28 cellular contexts compared by ENCODE assay signal in genomic region chr4:163256680-163257343, GRCh38.
A peak's percentile ranks its signal among the peaks of the same experiment; 100 is the strongest.
DNase-seq lines count a peak whose midpoint lies in the region; ATAC-seq, FAIRE-seq and TF ChIP-seq lines count a peak whose summit lies in the region.
"Had no signal": no experiment of that assay in that cellular context is flagged by ENCODE, and none has a peak within 500 bp of the region (broad histone marks: within the 10 kb centered on the region; RNA-seq: fewer than 3 reads in every experiment).

No MANE protein-coding gene starts in this region.

- POLR2A ChIA-PET in HepG2 (lab: Yijun Ruan, JAX): no interaction called here

- no peak for FAIRE-seq in HepG2 (lab: Jason Lieb, UNC)
- FAIRE-seq: A204.1, D721Med, GM12878, HTR-8/SVneo had no signal

- H3K27ac ChIP-seq in HepG2 (ENCODE audit: extremely low read length, insufficient read depth, low read length) (no peak overlapping the region), right lobe of liver (no peak overlapping the region), lung (ENCODE audit: low read depth in 1 of 2, low read length in 1 of 2) (no peak overlapping the region)
- H3K27ac ChIP-seq: BLaER1 treated with 17β-estradiol and CSF1 and Interleukin-3, amounts not matched to agents 10 nM and 100 nM had no signal

- TF ChIP-seq CTCF in HepG2 (CRISPR knock-in tag; IDR thresholded peaks at IDR 0.05) (no peak), right lobe of liver (IDR thresholded peaks at IDR 0.05) (no peak), lung (IDR thresholded peaks at IDR 0.05; ENCODE audit: control extremely low read depth, extremely low read depth) (no peak)

- H4K20me1 ChIP-seq in HepG2 (ENCODE audit: insufficient read depth, low read length): no peaks in the 10 kb centered on the region
- H4K20me1 ChIP-seq: BLaER1 treated with 17β-estradiol and CSF1 and Interleukin-3, amounts not matched to agents 10 nM and 100 nM had no signal

- H3K9me3 ChIP-seq in HepG2 (ENCODE audit: low read length) (no peaks in the 10 kb centered on the region), right lobe of liver (no peaks in the 10 kb centered on the region), lung (ENCODE audit: control insufficient read depth in 2 of 2, insufficient read depth in 1 of 2, low read length in 1 of 2) (peaks cover 0 to 6% of the 10 kb centered on the region in 2 donors)
- H3K9me3 ChIP-seq: MG63 had no signal

- H3K27me3 ChIP-seq in HepG2 (ENCODE audit: control insufficient read depth in 1 of 2, insufficient read depth in 2 of 2, low read length in 2 of 2) (no peaks in the 10 kb centered on the region), right lobe of liver (no peaks in the 10 kb centered on the region), lung (ENCODE audit: control insufficient read depth, insufficient read depth) (no peaks in the 10 kb centered on the region)
- H3K27me3 ChIP-seq: BLaER1 treated with 17β-estradiol and CSF1 and Interleukin-3, amounts not matched to agents 10 nM and 100 nM had no signal

- no TSS peak for BruUV-seq in HepG2 (replicated peaks; lab: Mats Ljungman, UMichigan)

- CTCF ChIA-PET in HepG2 (lab: Yijun Ruan, JAX; ENCODE audit: low intra/inter-chr PET ratio, low total read pairs): no interaction called here

- WGBS in HepG2 (ENCODE audit: low lambda C conversion rate): 0% methylated on average over 2 of the region's 3 CpGs
- 36% methylated on average over 2 of the region's 3 CpGs for WGBS in right lobe of liver (ENCODE audit: insufficient coverage, low coverage, low lambda C conversion rate, missing lambda C conversion rate)
- 66 to 68% methylated on average over 3 of the region's 3 CpGs for WGBS in lung, 2 donors

- TF ChIP-seq POLR2A in HepG2 (IDR thresholded peaks at IDR 0.05; ENCODE audit: insufficient read depth in 1 of 2, low read depth in 2 of 2, low read length in 2 of 2) (no peak), right lobe of liver (IDR thresholded peaks at IDR 0.05) (no peak)

- H3K4me3 ChIP-seq in HepG2 (replicated peaks in 1 of 3; ENCODE audit: insufficient read depth in 1 of 3, low read depth in 2 of 3, low read length in 3 of 3): no peak overlapping the region
- H3K4me3 ChIP-seq in right lobe of liver: no peak overlapping the region
- no peak overlapping the region for H3K4me3 ChIP-seq in lung
- H3K4me3 ChIP-seq: BLaER1 treated with 17β-estradiol and CSF1 and Interleukin-3, amounts not matched to agents 10 nM and 100 nM; GM12878; MG63 had no signal

- ATAC-seq in HepG2 (no peak), right lobe of liver (no peak), lung (ENCODE audit: insufficient read depth, low FRiP score) (no peak), GM21360 (IDR thresholded peaks at IDR 0.05; ENCODE audit: unreplicated experiment) (no peak), GM21717 (IDR thresholded peaks at IDR 0.05; ENCODE audit: unreplicated experiment) (no peak)
- ATAC-seq: GM12878, PC-3, Right ventricle myocardium inferior, T-cell had no signal

- DNase-seq in HepG2 (ENCODE audit: low spot score) (peak; percentile 3), right lobe of liver (no peak), RPMI8226 (peak; percentile 89), lung (ENCODE audit: low spot score) (peak; percentile 41)
- DNase-seq in stimulated activated CD4-positive, alpha-beta T cell treated with anti-CD3 and anti-CD28 coated beads, Interleukin-1b, Interleukin-23, amount 100 ng/mL, for 48 hours: no peak
- DNase-seq: AML-193; CD4-positive, alpha-beta T cell; EL; GDM1; H9; KBM-7; MG63; NCI-H1417 treated with DMSO at 0.1 percent for 48 hours; NCI-H1694 treated with DMSO at 0.1 percent for 48 hours; NCI-H2227 treated with DMSO at 0.1 percent for 48 hours; NCI-H510A; NCI-H774; NK-92 treated with Interleukin-12 subunit alpha and Interleukin-12 subunit beta, amount 100 ng/mL, for 24 hours; PC-3; T-cell had no signal

- H3K36me3 ChIP-seq in HepG2 (replicated peaks in 1 of 2; ENCODE audit: control insufficient read depth in 1 of 2, insufficient read depth in 2 of 2, low read length in 2 of 2) (no peaks in the 10 kb centered on the region), right lobe of liver (no peaks in the 10 kb centered on the region), lung (ENCODE audit: control insufficient read depth in 2 of 2, insufficient read depth in 2 of 2, low read length in 2 of 2) (no peaks in the 10 kb centered on the region)
- H3K36me3 ChIP-seq: BLaER1 treated with 17β-estradiol and CSF1 and Interleukin-3, amounts not matched to agents 10 nM and 100 nM; MG63 had no signal

- TF ChIP-seq RAD21 in HepG2 (CRISPR knock-in tag; IDR thresholded peaks at IDR 0.05): no peak

- H3K4me2 ChIP-seq in HepG2 (ENCODE audit: low read depth, low read length): no peak overlapping the region
- H3K4me2 ChIP-seq: BLaER1 treated with 17β-estradiol and CSF1 and Interleukin-3, amounts not matched to agents 10 nM and 100 nM had no signal

- TF ChIP-seq EP300 in HepG2 (IDR thresholded peaks at IDR 0.05; ENCODE audit: low read depth in 2 of 2, low read length in 2 of 2) (no peak), HepG2 (CRISPR knock-in tag; IDR thresholded peaks at IDR 0.05; ENCODE audit: borderline replicate concordance) (no peak)

- no peak overlapping the region for H3K9ac ChIP-seq in HepG2 (ENCODE audit: insufficient read depth, low read depth, low read length)
- H3K9ac ChIP-seq: BLaER1 treated with 17β-estradiol and CSF1 and Interleukin-3, amounts not matched to agents 10 nM and 100 nM had no signal

- intact Hi-C loops in HepG2 (cut with micrococcal nuclease; ENCODE audit: unreplicated experiment): no loop called here
- intact Hi-C loops in right lobe of liver (cut with DNase I): no loop called here

- H3K4me1 ChIP-seq in HepG2 (ENCODE audit: insufficient read depth, low read length): no peaks in the 10 kb centered on the region
- no peaks in the 10 kb centered on the region for H3K4me1 ChIP-seq in right lobe of liver
- H3K4me1 ChIP-seq in lung (ENCODE audit: control insufficient read depth in 2 of 2, insufficient read depth in 2 of 2, low read length in 2 of 2): no peaks in the 10 kb centered on the region
- H3K4me1 ChIP-seq: BLaER1 treated with 17β-estradiol and CSF1 and Interleukin-3, amounts not matched to agents 10 nM and 100 nM had no signal

- no peaks in the 10 kb centered on the region for H3K79me2 ChIP-seq in HepG2 (ENCODE audit: insufficient read depth, low read length)

- in situ Hi-C loops in HepG2 (cut with HindIII; ENCODE audit: extremely low pct_ligation_motif_present, low pct_unique_long_range_greater_than_20kb): no loop called here

- no peak overlapping the region for H2AFZ ChIP-seq in HepG2 (ENCODE audit: low read length)

TF ChIP-seq in HepG2, 621 proteins besides CTCF, POLR2A, EP300 and RAD21 (continues in another document):
- no peak for TF ChIP-seq MIER3 (CRISPR knock-in tag; IDR thresholded peaks at IDR 0.05; ENCODE audit: borderline replicate concordance)
- TF ChIP-seq ZFP62 (CRISPR knock-in tag; IDR thresholded peaks at IDR 0.05): no peak
- TF ChIP-seq ZHX1 (CRISPR knock-in tag; IDR thresholded peaks at IDR 0.05; ENCODE audit: low read depth): no peak
- no peak for TF ChIP-seq SKIL (CRISPR knock-in tag; IDR thresholded peaks at IDR 0.05; ENCODE audit: borderline replicate concordance)
- no peak for TF ChIP-seq ZNF460 (CRISPR knock-in tag; IDR thresholded peaks at IDR 0.05; ENCODE audit: borderline replicate concordance)
- TF ChIP-seq MED13 (CRISPR knock-in tag; IDR thresholded peaks at IDR 0.05): no peak
- TF ChIP-seq HDAC6 (IDR thresholded peaks at IDR 0.05; ENCODE audit: low read depth, low read length): no peak
- no peak for TF ChIP-seq GLI4 (CRISPR knock-in tag; IDR thresholded peaks at IDR 0.05; ENCODE audit: borderline replicate concordance)

Comparison
In these comparisons a context has a peak if more than half of its experiments do, and no peak if none do; other contexts are left out.
1. DNase-seq: peak in HepG2 (single experiment), RPMI8226 (single experiment) and lung (single experiment); none in right lobe of liver (0 of 3) and stimulated activated CD4-positive, alpha-beta T cell treated with anti-CD3 and anti-CD28 coated beads, Interleukin-1b, Interleukin-23, amount 100 ng/mL, for 48 hours (single experiment).